ENCODE assay signal across 8 cellular contexts in the genomic region with DNA sequence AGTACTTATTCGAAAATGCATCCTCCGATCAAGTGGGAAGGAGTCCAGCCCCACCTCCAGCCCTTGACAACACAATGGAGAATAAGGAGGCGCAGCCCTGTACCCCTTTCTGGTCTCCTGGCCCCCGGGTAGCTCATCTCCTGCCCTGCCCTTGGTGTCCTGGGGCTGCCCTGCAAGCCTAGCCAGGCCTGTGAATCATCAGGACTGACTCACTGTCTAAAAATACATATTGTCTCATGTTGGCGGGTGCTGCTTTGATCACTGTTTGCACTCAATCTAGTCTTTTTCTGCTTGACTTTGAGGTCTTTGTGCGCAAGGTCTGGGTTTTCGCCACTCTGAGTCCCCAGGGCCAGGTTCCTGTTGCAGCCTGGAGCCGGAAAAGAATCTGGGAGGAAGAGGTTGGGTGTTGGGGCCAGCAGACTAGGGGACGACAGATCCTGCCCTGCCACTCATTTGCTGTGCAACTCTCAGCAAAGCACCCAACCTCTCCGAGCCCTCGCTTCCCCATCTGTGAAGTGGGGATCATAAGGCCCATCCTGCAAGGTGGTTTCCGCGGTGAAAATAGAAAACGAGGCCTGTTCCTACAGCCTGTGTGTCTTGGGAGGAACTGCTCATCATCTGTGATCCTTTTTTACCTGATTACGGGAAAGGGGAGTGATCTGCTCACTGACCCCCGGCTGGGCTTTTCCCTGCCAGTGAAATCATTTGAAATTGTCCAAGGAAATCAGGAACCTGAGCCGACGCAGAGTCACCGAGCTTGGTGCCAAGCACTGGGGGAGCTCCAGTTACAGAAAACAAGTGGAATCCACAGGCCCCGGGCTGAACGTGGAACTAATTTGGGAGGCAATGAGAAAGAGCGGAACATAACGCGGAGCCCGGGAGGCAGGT.
DNase-seq lines count a peak whose midpoint lies in the region; ATAC-seq and TF ChIP-seq lines count a peak whose summit lies in the region.

No MANE protein-coding gene starts in this region.

- H4K20me1 ChIP-seq in GM23248 (ENCODE audit: insufficient read depth) (no peaks in the 10 kb centered on the region), fibroblast of lung (ENCODE audit: control insufficient read depth, extremely low read depth, insufficient read depth, low read length) (no peaks in the 10 kb centered on the region)

- H3K36me3 ChIP-seq in GM23248 (ENCODE audit: low read depth): no peaks in the 10 kb centered on the region
- no peaks in the 10 kb centered on the region for H3K36me3 ChIP-seq in NT2/D1 (ENCODE audit: insufficient read depth, insufficient read length, low read length)
- no peaks in the 10 kb centered on the region for H3K36me3 ChIP-seq in fibroblast of lung (ENCODE audit: control insufficient read depth, insufficient read depth, low read length)

- H3K4me1 ChIP-seq in GM23248 (ENCODE audit: insufficient read depth) (peaks cover 12% of the 10 kb centered on the region), NT2/D1 (ENCODE audit: insufficient read depth, insufficient read length) (peaks cover 6% of the 10 kb centered on the region), fibroblast of lung (ENCODE audit: control insufficient read depth, extremely low read depth, insufficient read depth, low read length) (peaks cover 8% of the 10 kb centered on the region)

- H3K79me2 ChIP-seq in GM23248 (ENCODE audit: insufficient read depth) (no peaks in the 10 kb centered on the region), fibroblast of lung (ENCODE audit: control insufficient read depth, insufficient read depth, low read length) (no peaks in the 10 kb centered on the region)

- H3K4me2 ChIP-seq in GM23248 (ENCODE audit: unreplicated experiment) (peak overlapping the region; percentile 30), fibroblast of lung (ENCODE audit: extremely low read depth, insufficient read depth, low read length) (peak overlapping the region; percentile 17)

- no peaks in the 10 kb centered on the region for H3K4me1 Mint-ChIP-seq in activated CD8-positive, alpha-beta memory T cell treated with anti-CD3 and anti-CD28 coated beads, Interleukin-2, amount 10 ng/mL, durations not matched to agents 7 days and 5 days

- TF ChIP-seq CTCF in AG04450 (IDR thresholded peaks at IDR 0.05; ENCODE audit: low read depth, low read length): no peak; the same call in 1 of the 2 replicates
- TF ChIP-seq CTCF in fibroblast of lung (conservative IDR thresholded peaks at IDR 0.05 in 1 of 2, IDR thresholded peaks at IDR 0.05 in 1 of 2; ENCODE audit: low read depth in 1 of 2, low read length in 2 of 2): no peak

- 6 to 7% methylated on average over 25 of the region's 25 CpGs for WGBS in GM23248 (ENCODE audit: low coverage in 1 of 2, low lambda C conversion rate in 2 of 2, missing lambda C conversion rate in 2 of 2), 2 experiments

- H3K9me2 ChIP-seq in GM23248 (ENCODE audit: insufficient read depth): no peaks in the 10 kb centered on the region

- peak overlapping the region; percentile 34; the same call in 1 of the 2 replicates for H2AFZ ChIP-seq in GM23248
- H2AFZ ChIP-seq in fibroblast of lung (ENCODE audit: low read length): no peak overlapping the region

- no peak for DNase-seq in AG04450 (ENCODE audit: low read depth, low spot score)
- DNase-seq in GM23248: peak; percentile 74
- no peak for DNase-seq in NT2/D1 (ENCODE audit: low read depth, low spot score)
- peak; percentile 61 to 83 for DNase-seq in fibroblast of lung (ENCODE audit: low read depth in 2 of 2)
- DNase-seq in pons (ENCODE audit: low spot score): peak; percentile 8
- DNase-seq in activated effector memory CD4-positive, alpha-beta T cell treated with anti-CD3 and anti-CD28 coated beads, Interleukin-2, amount 50 U/mL, for 16 hours: no peak
- no peak for DNase-seq in ecto neural progenitor cell (ENCODE audit: low spot score)
- no peak for DNase-seq in activated CD8-positive, alpha-beta memory T cell treated with anti-CD3 and anti-CD28 coated beads, Interleukin-2, amount 10 ng/mL, durations not matched to agents 7 days and 5 days

- H3K27me3 Mint-ChIP-seq in activated CD8-positive, alpha-beta memory T cell treated with anti-CD3 and anti-CD28 coated beads, Interleukin-2, amount 10 ng/mL, durations not matched to agents 7 days and 5 days: no peaks in the 10 kb centered on the region

- H3K4me3 Mint-ChIP-seq in activated CD8-positive, alpha-beta memory T cell treated with anti-CD3 and anti-CD28 coated beads, Interleukin-2, amount 10 ng/mL, durations not matched to agents 7 days and 5 days: no peak overlapping the region

- CTCF ChIA-PET in AG04450 (lab: Charles Lee): no interaction called here
- CTCF ChIA-PET in activated CD8-positive, alpha-beta memory T cell treated with anti-CD3 and anti-CD28 coated beads, Interleukin-2, amount 10 ng/mL, durations not matched to agents 7 days and 5 days (lab: Charles Lee): no interaction called here

- H3K9me3 ChIP-seq in AG04450 (ENCODE audit: control insufficient read depth, insufficient read depth, low read length): no peaks in the 10 kb centered on the region
- H3K9me3 ChIP-seq in GM23248 (ENCODE audit: low read depth): no peaks in the 10 kb centered on the region
- H3K9me3 ChIP-seq in NT2/D1 (ENCODE audit: insufficient read depth, low read length): no peaks in the 10 kb centered on the region
- H3K9me3 ChIP-seq in fibroblast of lung (ENCODE audit: control insufficient read depth, insufficient read depth, low read depth, low read length): no peaks in the 10 kb centered on the region

- POLR2A ChIA-PET in AG04450 (lab: Yijun Ruan, JAX): no interaction called here

- H3K4me3 ChIP-seq in AG04450 (ENCODE audit: low read depth, low read length) (no peak overlapping the region), GM23248 (peak overlapping the region; percentile 11; the same call in 1 of the 2 replicates), NT2/D1 (ENCODE audit: insufficient read length, low read depth) (no peak overlapping the region), fibroblast of lung (replicated peaks in 1 of 4; ENCODE audit: control extremely low read depth in 1 of 4, insufficient read depth in 1 of 4, low read depth in 3 of 4, low read length in 4 of 4) (no peak overlapping the region)

- in situ Hi-C loops in GM23248 (cut with MboI): no loop called here

- ATAC-seq in activated CD8-positive, alpha-beta memory T cell treated with anti-CD3 and anti-CD28 coated beads, Interleukin-2, amount 10 ng/mL, durations not matched to agents 7 days and 5 days: no peak

- H3F3A ChIP-seq in GM23248 (ENCODE audit: insufficient read depth): 0 out of 2 replicates have a peak, but pooled peaks cover 5% of the 10 kb centered on the region

- H3K27ac Mint-ChIP-seq in activated CD8-positive, alpha-beta memory T cell treated with anti-CD3 and anti-CD28 coated beads, Interleukin-2, amount 10 ng/mL, durations not matched to agents 7 days and 5 days: no peak overlapping the region

- H3K27ac ChIP-seq in AG04450 (ENCODE audit: low read depth, low read length) (peak overlapping the region; percentile 87), GM23248 (peak overlapping the region; percentile 73), fibroblast of lung (ENCODE audit: insufficient read depth, low read length) (peak overlapping the region; percentile 36)

- peak overlapping the region; percentile 55 for H3K9ac ChIP-seq in GM23248
- peak overlapping the region; percentile 33 for H3K9ac ChIP-seq in NT2/D1 (ENCODE audit: insufficient read length, low read depth)
- H3K9ac ChIP-seq in fibroblast of lung (ENCODE audit: insufficient read depth, low read length): no peak overlapping the region

- H3K36me3 Mint-ChIP-seq in activated CD8-positive, alpha-beta memory T cell treated with anti-CD3 and anti-CD28 coated beads, Interleukin-2, amount 10 ng/mL, durations not matched to agents 7 days and 5 days: no peaks in the 10 kb centered on the region

- no peaks in the 10 kb centered on the region for H3K27me3 ChIP-seq in AG04450 (ENCODE audit: control insufficient read depth, insufficient read depth, low read length)
- no peaks in the 10 kb centered on the region for H3K27me3 ChIP-seq in GM23248 (replicated peaks; ENCODE audit: insufficient read depth)
- no peaks in the 10 kb centered on the region for H3K27me3 ChIP-seq in NT2/D1 (ENCODE audit: insufficient read depth, insufficient read length)
- H3K27me3 ChIP-seq in fibroblast of lung (ENCODE audit: control insufficient read depth, insufficient read depth, low read length): no peaks in the 10 kb centered on the region

- no peaks in the 10 kb centered on the region for H3K9me3 Mint-ChIP-seq in activated CD8-positive, alpha-beta memory T cell treated with anti-CD3 and anti-CD28 coated beads, Interleukin-2, amount 10 ng/mL, durations not matched to agents 7 days and 5 days (ENCODE audit: low read depth)

Comparison
In these comparisons a context has a peak if more than half of its experiments do, and no peak if none do; other contexts are left out.
1. DNase-seq: peak in GM23248 (single experiment), fibroblast of lung (2 of 2) and pons (single experiment); none in AG04450 (single experiment), NT2/D1 (single experiment), activated effector memory CD4-positive, alpha-beta T cell treated with anti-CD3 and anti-CD28 coated beads, Interleukin-2, amount 50 U/mL, for 16 hours (single experiment), ecto neural progenitor cell (single experiment) and activated CD8-positive, alpha-beta memory T cell treated with anti-CD3 and anti-CD28 coated beads, Interleukin-2, amount 10 ng/mL, durations not matched to agents 7 days and 5 days (single experiment).
2. H3K27ac ChIP-seq: peak in every context shown above with its lines; median percentile 87 in AG04450; 73 in GM23248; 36 in fibroblast of lung.